Comparison of ENCODE assay signal across 8 cellular contexts in the genomic region with DNA sequence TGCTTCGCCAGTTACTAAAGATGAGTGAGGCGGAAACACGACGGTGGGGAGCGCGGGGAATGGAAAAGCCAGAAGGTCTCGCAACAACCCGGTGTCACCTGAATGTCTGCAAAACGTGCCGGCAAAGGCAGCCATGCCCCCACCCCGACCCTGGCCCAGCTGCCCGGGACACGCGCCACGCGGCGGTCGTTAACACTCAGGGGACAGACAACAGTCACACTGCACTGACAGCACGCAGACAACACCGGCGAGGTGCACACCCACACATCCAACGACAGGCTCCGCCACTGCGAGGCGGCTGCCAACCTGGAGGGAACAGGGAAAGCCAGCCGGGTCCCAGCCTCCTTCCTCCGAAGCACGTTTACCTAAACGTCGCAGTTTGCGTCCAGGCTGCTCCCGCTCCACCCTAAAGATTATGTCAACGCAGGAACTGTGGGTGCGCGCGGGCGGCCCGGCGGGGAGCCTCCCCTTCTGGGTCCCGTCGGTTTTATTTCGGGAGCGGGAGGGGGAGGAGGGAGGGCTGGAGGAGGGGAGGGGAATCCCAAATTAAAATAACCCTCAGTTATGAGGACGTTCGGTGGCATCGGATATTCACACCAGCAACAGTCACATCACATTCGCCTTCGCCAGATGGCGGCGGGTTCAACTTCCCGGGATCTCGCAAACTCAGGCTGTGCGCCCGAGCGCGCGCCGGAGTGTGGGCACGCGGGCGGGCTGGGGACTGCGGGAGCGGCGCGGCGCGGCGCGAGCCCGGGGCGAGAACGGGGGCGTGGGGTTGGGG. TPM values are rescaled to one million over a fixed set of nuclear protein-coding genes. Genes with fewer than 3 reads are reported as not detected.
DNase-seq lines count a peak whose midpoint lies in the region; ATAC-seq, FAIRE-seq and TF ChIP-seq lines count a peak whose summit lies in the region.

No MANE protein-coding gene starts in this region.

- ATAC-seq in HG02678 (IDR thresholded peaks at IDR 0.05; ENCODE audit: unreplicated experiment) = peak; percentile 4

- DNase-seq in GM12892 (ENCODE audit: insufficient read length) (no peak), NCI-H2107 treated with DMSO at 0.1 percent for 48 hours (lab: John Stamatoyannopoulos, UW; ENCODE audit: unreplicated experiment) (peak; percentile 33), coronary artery (ENCODE audit: low spot score) (no peak), lung microvascular endothelial cell (ENCODE audit: low read depth in 2 of 2) (peak; percentile 55 to 71), NCI-H1436 treated with DMSO at 0.1 percent for 48 hours (lab: John Stamatoyannopoulos, UW) (no peak)
- peak; percentile 46 to 53 for DNase-seq in activated CD4-positive, alpha-beta T cell treated with anti-CD3 and anti-CD28 coated beads for 4 hours
- DNase-seq in stimulated activated CD8-positive, alpha-beta memory T cell treated with anti-CD3 and anti-CD28 coated beads, Interleukin-7, amount 100 ng/mL, for 4 hours (ENCODE audit: low read depth in 2 of 2) = peak; percentile 13 to 36

- peak overlapping the region; percentile 94 to 95 for H3K27ac ChIP-seq in coronary artery

- H3K4me3 ChIP-seq in coronary artery = peak overlapping the region; percentile 78

- FAIRE-seq in GM12892 (lab: Jason Lieb, UNC) = peak; percentile 87

- TF ChIP-seq POLR2A in GM12892 (IDR thresholded peaks at IDR 0.05; ENCODE audit: low read depth, low read length) = peak; percentile 64

- no peak for TF ChIP-seq CTCF in coronary artery (IDR thresholded peaks at IDR 0.05)

RNA-seq across cellular contexts. Expression of a gene that starts 0.7 kb away (rescaled TPM):
- 29.4 TPM for polyA plus RNA-seq in GM12892 (2012; ENCODE audit: missing spikeins)
- 5.9 and 10.3 TPM in 2 replicates for total RNA-seq in lung microvascular endothelial cell

RNA-seq across cellular contexts. Expression of a gene that starts 2.4 kb away (rescaled TPM):
- polyA plus RNA-seq in GM12892 (2012; ENCODE audit: missing spikeins) = 4.5 TPM
- total RNA-seq in lung microvascular endothelial cell = 6.5 and 12.5 TPM in 2 replicates

Comparison
In these comparisons a context has a peak if more than half of its experiments do, and no peak if none do; other contexts are left out.
1. DNase-seq: peak in NCI-H2107 treated with DMSO at 0.1 percent for 48 hours (single experiment), activated CD4-positive, alpha-beta T cell treated with anti-CD3 and anti-CD28 coated beads for 4 hours (2 of 2), lung microvascular endothelial cell (2 of 2) and stimulated activated CD8-positive, alpha-beta memory T cell treated with anti-CD3 and anti-CD28 coated beads, Interleukin-7, amount 100 ng/mL, for 4 hours (2 of 2); none in GM12892 (single experiment), coronary artery (single experiment) and NCI-H1436 treated with DMSO at 0.1 percent for 48 hours (single experiment).